ENCODE assay signal across 9 cellular contexts in the genomic region with DNA sequence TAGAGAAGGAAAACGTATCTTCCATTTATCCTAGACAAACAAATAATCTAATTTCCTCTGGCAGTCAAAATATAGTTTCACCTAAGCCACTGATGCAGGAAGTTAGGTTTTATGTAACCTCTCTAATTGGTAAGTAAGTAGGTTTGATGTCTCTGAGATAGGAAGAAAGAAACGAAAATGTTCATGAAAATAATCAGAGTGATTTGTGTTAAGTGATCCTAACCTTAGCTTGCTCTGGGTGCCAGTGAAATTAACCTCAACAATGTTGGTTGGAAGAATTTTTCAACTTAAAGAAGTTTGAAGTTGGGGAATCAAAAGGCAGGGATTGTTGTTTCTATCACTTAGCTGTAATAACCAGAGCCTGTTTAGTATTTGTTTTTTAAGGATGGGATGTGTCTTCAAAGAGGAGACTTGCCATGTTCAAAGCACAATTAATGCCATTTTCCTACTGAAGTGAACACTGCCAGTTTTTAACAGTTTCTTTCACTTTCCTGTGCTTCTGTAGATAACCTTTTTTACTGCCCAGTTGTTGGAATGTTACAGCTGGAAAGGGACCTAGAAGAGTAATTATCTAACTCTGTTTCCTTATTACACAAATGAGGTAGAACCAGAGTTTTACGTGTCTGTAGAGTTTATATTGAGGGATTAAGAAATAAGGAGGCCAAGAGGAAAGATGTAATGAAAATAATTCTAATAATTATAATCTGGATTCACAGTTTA. TPM values are rescaled to one million over a fixed set of nuclear protein-coding genes. Genes with fewer than 3 reads are reported as not detected.
A peak's percentile ranks its signal among the peaks of the same experiment; 100 is the strongest.
DNase-seq lines count a peak whose midpoint lies in the region; ATAC-seq and TF ChIP-seq lines count a peak whose summit lies in the region.
"Had no signal": no experiment of that assay in that cellular context is flagged by ENCODE, and none has a peak within 500 bp of the region (broad histone marks: within the 10 kb centered on the region; RNA-seq: fewer than 3 reads in every experiment).

No MANE protein-coding gene starts in this region.

- peak overlapping the region; percentile 7; the same call in 1 of the 2 replicates for H3K27ac ChIP-seq in DOHH2 (ENCODE audit: low read depth, low read length)
- H3K27ac ChIP-seq in epithelial cell of prostate: peak overlapping the region; percentile 1
- H3K27ac ChIP-seq in rectal smooth muscle tissue (ENCODE audit: low read depth, low read length): peak overlapping the region; percentile 1

- H3K4me2 ChIP-seq in DOHH2 (ENCODE audit: low read length): peak overlapping the region; percentile 64

- H3F3A ChIP-seq in DOHH2 (ENCODE audit: control insufficient read depth, insufficient read depth): peaks cover 11% of the 10 kb centered on the region; the same call in 1 of the 2 replicates

- no peak overlapping the region for H3K9ac ChIP-seq in rectal smooth muscle tissue (ENCODE audit: low read length)

- TF ChIP-seq POLR2A in lower leg skin (IDR thresholded peaks at IDR 0.05) (no peak), erythroblast (IDR thresholded peaks at IDR 0.05; ENCODE audit: low read length) (no peak)

- no peak for DNase-seq in epithelial cell of prostate (ENCODE audit: low read depth, low spot score)
- no peak for DNase-seq in SIG-M5 (lab: John Stamatoyannopoulos, UW)
- DNase-seq in lower leg skin (ENCODE audit: low spot score in 2 of 2): no peak
- DNase-seq in erythroblast (lab: John Stamatoyannopoulos, UW): no peak
- DNase-seq: DMS79 treated with DMSO at 0.1 percent for 48 hours had no signal

- H4K20me1 ChIP-seq in DOHH2 (ENCODE audit: control insufficient read depth, insufficient read depth, low read depth, low read length): 0 out of 2 replicates have a peak, but pooled peaks cover 7% of the 10 kb centered on the region

- H3K79me2 ChIP-seq in DOHH2 (ENCODE audit: control insufficient read depth, low read length): peaks cover 89% of the 10 kb centered on the region

- H3K27me3 ChIP-seq in DOHH2 (ENCODE audit: control insufficient read depth, low read length) (no peaks in the 10 kb centered on the region), rectal smooth muscle tissue (ENCODE audit: control insufficient read depth, insufficient read depth, low read length) (no peaks in the 10 kb centered on the region)

- no peaks in the 10 kb centered on the region for H3K9me2 ChIP-seq in DOHH2 (replicated peaks; ENCODE audit: control insufficient read depth, low read length)

- TF ChIP-seq CTCF in DOHH2 (IDR thresholded peaks at IDR 0.05; ENCODE audit: low read depth, low read length, poor library complexity, severe bottlenecking) (no peak), lower leg skin (IDR thresholded peaks at IDR 0.05) (no peak)

- H3K36me3 ChIP-seq in DOHH2 (ENCODE audit: control insufficient read depth, low read length) (peaks cover 39% of the 10 kb centered on the region), rectal smooth muscle tissue (ENCODE audit: control insufficient read depth, insufficient read depth, low read length) (no peaks in the 10 kb centered on the region)

- intact Hi-C loops in lower leg skin (cut with DNase I; ENCODE audit: low total_unique reads): no loop called here

- H3K4me3 ChIP-seq in DOHH2 (ENCODE audit: low read length): peak overlapping the region; percentile 48
- no peak overlapping the region for H3K4me3 ChIP-seq in rectal smooth muscle tissue (ENCODE audit: low read length)
- no peak overlapping the region for H3K4me3 ChIP-seq in lower leg skin (ENCODE audit: low read depth, poor library complexity, severe bottlenecking)

- H3K9me3 ChIP-seq in DOHH2 (ENCODE audit: control insufficient read depth, insufficient read depth, low read length): peaks cover 10% of the 10 kb centered on the region; the same call in 1 of the 2 replicates

- ATAC-seq in SK-N-SH treated with all-trans-retinoic acid at 6 μM for 48 hours (peak; percentile 33), HG03442 (IDR thresholded peaks at IDR 0.05; ENCODE audit: unreplicated experiment) (no peak)

- WGBS in lower leg skin, 2 donors: 21 to 24% methylated on average over 3 of the region's 3 CpGs

- H3K4me1 ChIP-seq in DOHH2 (ENCODE audit: control insufficient read depth, low read length) (peaks cover 35% of the 10 kb centered on the region), rectal smooth muscle tissue (ENCODE audit: control insufficient read depth, insufficient read depth, low read length) (peaks cover 11% of the 10 kb centered on the region)

TF ChIP-seq in SK-N-SH treated with all-trans-retinoic acid at 6 μM for 48 hours, 23 proteins besides CTCF, POLR2A, EP300 and RAD21:
- no peak for TF ChIP-seq CSRNP3 (CRISPR knock-in tag; IDR thresholded peaks at IDR 0.05)
- peak; percentile 6; the same call in 1 of the 2 replicates for TF ChIP-seq ISL1 (CRISPR knock-in tag; IDR thresholded peaks at IDR 0.05)
TF ChIP-seq in SK-N-SH treated with all-trans-retinoic acid at 6 μM for 48 hours: peak in this region for 1.

RNA-seq across cellular contexts. Expression of gene HIPK1, which starts 18.4 kb away (rescaled TPM):
- 10 to 100 TPM; 47.6 to 58.3 (median 54.5) TPM for total RNA-seq in lower leg skin

RNA-seq across cellular contexts. Expression of gene OLFML3, which starts 31.7 kb away (rescaled TPM):
- total RNA-seq in lower leg skin: 10 to 100 TPM in 2 of 4 donors, 1 to 10 TPM in 2; 3.7 to 57.9 (median 15.9) TPM

RNA-seq across cellular contexts. Expression of gene DCLRE1B, which starts 42.4 kb away (rescaled TPM):
- 1 to 10 TPM; 2.1 to 4.4 (median 3.5) TPM for total RNA-seq in lower leg skin

RNA-seq across cellular contexts. Expression of gene AP4B1, which starts 42.9 kb away (rescaled TPM):
- 10 to 100 TPM in 1 of 4 donors, 1 to 10 TPM in 3; 5.3 to 19.1 (median 5.9) TPM for total RNA-seq in lower leg skin
